Comparison of ENCODE assay signal across 36 cellular contexts in genomic region chr12:100472325-100472724, GRCh38. TPM values are rescaled to one million over a fixed set of nuclear protein-coding genes. Genes with fewer than 3 reads are reported as not detected.
"Had no signal": no experiment of that assay in that cellular context is flagged by ENCODE, and none has a peak within 500 bp of the region (broad histone marks: within the 10 kb centered on the region; RNA-seq: fewer than 3 reads in every experiment).

No MANE protein-coding gene starts in this region.

- H3K9me3 Mint-ChIP-seq: activated CD4-positive, alpha-beta T cell treated with anti-CD3 and anti-CD28 coated beads, Interleukin-2, amount 10 ng/mL, durations not matched to agents 7 days and 5 days; activated naive CD4-positive, alpha-beta T cell treated with anti-CD3 and anti-CD28 coated beads, Interleukin-2, amount 50 U/mL, for 24 hours; activated naive CD8-positive, alpha-beta T cell treated with anti-CD3 and anti-CD28 coated beads, Interleukin-2, amount 10 ng/mL, durations not matched to agents 7 days and 5 days; activated T-cell treated with anti-CD3 and anti-CD28 coated beads, Interleukin-2, amount 50 U/mL, for 24 hours; activated T-helper 2 cell treated with anti-CD3 and anti-CD28 coated beads, Interferon-gamma antibody, Interleukin-2, Interleukin-4, amounts not matched to agents 10 μg/mL and 5 μg/mL and 100 μg/mL, durations not matched to agents 14 hours and 24 hours and 36 hours; central memory CD8-positive, alpha-beta T cell; T-helper 1 cell treated with Interleukin-12 subunit alpha and Interleukin-12 subunit beta and Interleukin-4 antibody, amounts not matched to agents 30 μg/mL and 1 μg/mL, for 36 hours; T-helper 2 cell treated with Interferon-gamma antibody and Interleukin-4, amounts not matched to agents 5 μg/mL and 100 μg/mL, for 36 hours had no signal

- ATAC-seq: activated CD4-positive, alpha-beta T cell treated with anti-CD3 and anti-CD28 coated beads for 36 hours; activated CD4-positive, CD25-positive, alpha-beta regulatory T cell treated with anti-CD3 and anti-CD28 coated beads, Interleukin-2, amount 50 U/mL, for 24 hours; activated CD8-positive, alpha-beta T cell treated with anti-CD3 and anti-CD28 coated beads, Interleukin-2, amount 10 ng/mL, durations not matched to agents 7 days and 5 days; PC-3 had no signal

- H3K4me1 ChIP-seq: ascending aorta had no signal

- H3K9ac ChIP-seq: SK-N-SH had no signal

- H3K27ac ChIP-seq: ascending aorta, cardiac muscle cell had no signal

- FAIRE-seq: TTC549 had no signal

- DNase-seq: activated CD4-positive, alpha-beta T cell treated with anti-CD3 and anti-CD28 coated beads for 36 hours; activated CD4-positive, alpha-beta T cell treated with anti-CD3 and anti-CD28 coated beads, Interleukin-2, amount 10 ng/mL, durations not matched to agents 7 days and 5 days; activated CD4-positive, alpha-beta T cell treated with anti-CD3 and anti-CD28 coated beads, Interleukin-2, amount 50 U/mL, for 48 hours; activated CD8-positive, alpha-beta T cell treated with anti-CD3 and anti-CD28 coated beads, Interleukin-2, amount 10 ng/mL, durations not matched to agents 7 days and 5 days; activated gamma-delta T cell; activated naive CD4-positive, alpha-beta T cell treated with Interleukin-2 at 50 U/mL for 16 hours; activated naive CD8-positive, alpha-beta T cell treated with anti-CD3 and anti-CD28 coated beads, Interleukin-2, amount 10 ng/mL, durations not matched to agents 7 days and 5 days; activated T-cell treated with anti-CD3 and anti-CD28 coated beads, Interleukin-2, amount 50 U/mL, for 24 hours; amygdala; Karpas-422; KBM-7; MG63; NCI-H1048; NCI-H1105 treated with DMSO at 0.1 percent for 48 hours; NCI-H1436 treated with DMSO at 0.1 percent for 48 hours; NCI-H1694 treated with DMSO at 0.1 percent for 48 hours; NCI-H2029; NCI-H510A; NCI-H526; NCI-H748 treated with DMSO at 0.1 percent for 48 hours; NK-92 treated with Interleukin-12 subunit alpha and Interleukin-12 subunit beta, amount 100 ng/mL, for 24 hours; PC-3; Peyer's patch; RPMI8226; SHP77 treated with DMSO at 0.1 percent for 48 hours; SK-N-SH had no signal

- H3K36me3 Mint-ChIP-seq: activated naive CD4-positive, alpha-beta T cell treated with anti-CD3 and anti-CD28 coated beads, Interleukin-2, amount 50 U/mL, for 24 hours; activated naive CD8-positive, alpha-beta T cell treated with anti-CD3 and anti-CD28 coated beads, Interleukin-2, amount 10 ng/mL, durations not matched to agents 7 days and 5 days had no signal

- H3K9me3 ChIP-seq: ascending aorta, MG63, Peyer's patch, SJSA1, SK-N-SH had no signal

- H3K27ac Mint-ChIP-seq: activated CD4-positive, alpha-beta T cell treated with anti-CD3 and anti-CD28 coated beads for 36 hours; activated CD4-positive, alpha-beta T cell treated with anti-CD3 and anti-CD28 coated beads, Interleukin-2, amount 10 ng/mL, durations not matched to agents 7 days and 5 days; activated CD8-positive, alpha-beta T cell treated with anti-CD3 and anti-CD28 coated beads, Interleukin-2, amount 10 ng/mL, durations not matched to agents 7 days and 5 days; activated naive CD4-positive, alpha-beta T cell treated with anti-CD3 and anti-CD28 coated beads, Interleukin-2, amount 50 U/mL, for 24 hours; activated naive CD8-positive, alpha-beta T cell treated with anti-CD3 and anti-CD28 coated beads, Interleukin-2, amount 10 ng/mL, durations not matched to agents 7 days and 5 days; activated T-cell treated with anti-CD3 and anti-CD28 coated beads, Interleukin-2, amount 50 U/mL, for 24 hours; activated T-helper 2 cell treated with anti-CD3 and anti-CD28 coated beads, Interferon-gamma antibody, Interleukin-2, Interleukin-4, amounts not matched to agents 10 μg/mL and 5 μg/mL and 100 μg/mL, durations not matched to agents 14 hours and 24 hours and 36 hours; T-helper 1 cell treated with Interleukin-12 subunit alpha and Interleukin-12 subunit beta and Interleukin-4 antibody, amounts not matched to agents 30 μg/mL and 1 μg/mL, for 36 hours; T-helper 2 cell treated with Interferon-gamma antibody and Interleukin-4, amounts not matched to agents 5 μg/mL and 100 μg/mL, for 36 hours had no signal

- H3K36me3 ChIP-seq: ascending aorta, cardiac muscle cell, MG63, Peyer's patch, SJSA1 had no signal

- H3K27me3 ChIP-seq: ascending aorta, cardiac muscle cell, MG63, Peyer's patch, SJSA1 had no signal

- H3K4me2 ChIP-seq: SK-N-SH had no signal

- H3K4me1 Mint-ChIP-seq: activated CD4-positive, alpha-beta T cell treated with anti-CD3 and anti-CD28 coated beads for 36 hours; activated CD4-positive, alpha-beta T cell treated with anti-CD3 and anti-CD28 coated beads, Interleukin-2, amount 10 ng/mL, durations not matched to agents 7 days and 5 days; activated naive CD4-positive, alpha-beta T cell treated with anti-CD3 and anti-CD28 coated beads, Interleukin-2, amount 50 U/mL, for 24 hours; activated naive CD8-positive, alpha-beta T cell treated with anti-CD3 and anti-CD28 coated beads, Interleukin-2, amount 10 ng/mL, durations not matched to agents 7 days and 5 days; central memory CD8-positive, alpha-beta T cell had no signal

- H3K27me3 Mint-ChIP-seq: activated naive CD8-positive, alpha-beta T cell treated with anti-CD3 and anti-CD28 coated beads, Interleukin-2, amount 10 ng/mL, durations not matched to agents 7 days and 5 days had no signal

- H3K4me3 ChIP-seq: ascending aorta, cardiac muscle cell, MG63, Peyer's patch, SJSA1 had no signal

- H3K4me3 Mint-ChIP-seq: activated CD4-positive, alpha-beta T cell treated with anti-CD3 and anti-CD28 coated beads for 36 hours; activated CD4-positive, alpha-beta T cell treated with anti-CD3 and anti-CD28 coated beads, Interleukin-2, amount 10 ng/mL, durations not matched to agents 7 days and 5 days; activated CD8-positive, alpha-beta T cell treated with anti-CD3 and anti-CD28 coated beads, Interleukin-2, amount 10 ng/mL, durations not matched to agents 7 days and 5 days; activated naive CD4-positive, alpha-beta T cell treated with anti-CD3 and anti-CD28 coated beads, Interleukin-2, amount 50 U/mL, for 24 hours; activated naive CD8-positive, alpha-beta T cell treated with anti-CD3 and anti-CD28 coated beads, Interleukin-2, amount 10 ng/mL, durations not matched to agents 7 days and 5 days; activated T-cell treated with anti-CD3 and anti-CD28 coated beads, Interleukin-2, amount 50 U/mL, for 24 hours; central memory CD8-positive, alpha-beta T cell; T-helper 1 cell treated with Interleukin-12 subunit alpha and Interleukin-12 subunit beta and Interleukin-4 antibody, amounts not matched to agents 30 μg/mL and 1 μg/mL, for 36 hours; T-helper 2 cell treated with Interferon-gamma antibody and Interleukin-4, amounts not matched to agents 5 μg/mL and 100 μg/mL, for 36 hours had no signal

RNA-seq across cellular contexts. Expression of gene NR1H4, which starts 1.3 kb away (rescaled TPM):
- total RNA-seq: activated CD4-positive, alpha-beta T cell treated with anti-CD3 and anti-CD28 coated beads for 36 hours; activated CD4-positive, alpha-beta T cell treated with anti-CD3 and anti-CD28 coated beads, Interleukin-2, amount 10 ng/mL, durations not matched to agents 7 days and 5 days; activated CD8-positive, alpha-beta T cell treated with anti-CD3 and anti-CD28 coated beads, Interleukin-2, amount 10 ng/mL, durations not matched to agents 7 days and 5 days; activated naive CD8-positive, alpha-beta T cell treated with anti-CD3 and anti-CD28 coated beads, Interleukin-2, amount 10 ng/mL, durations not matched to agents 7 days and 5 days; activated T-helper 2 cell treated with anti-CD3 and anti-CD28 coated beads, Interferon-gamma antibody, Interleukin-2, Interleukin-4, amounts not matched to agents 10 μg/mL and 5 μg/mL and 100 μg/mL, durations not matched to agents 14 hours and 24 hours and 36 hours; cardiac muscle cell; PC-3 had no signal
- polyA plus RNA-seq: cardiac muscle cell, SK-N-SH had no signal
